ENCODE assay signal across 9 cellular contexts in the genomic region with DNA sequence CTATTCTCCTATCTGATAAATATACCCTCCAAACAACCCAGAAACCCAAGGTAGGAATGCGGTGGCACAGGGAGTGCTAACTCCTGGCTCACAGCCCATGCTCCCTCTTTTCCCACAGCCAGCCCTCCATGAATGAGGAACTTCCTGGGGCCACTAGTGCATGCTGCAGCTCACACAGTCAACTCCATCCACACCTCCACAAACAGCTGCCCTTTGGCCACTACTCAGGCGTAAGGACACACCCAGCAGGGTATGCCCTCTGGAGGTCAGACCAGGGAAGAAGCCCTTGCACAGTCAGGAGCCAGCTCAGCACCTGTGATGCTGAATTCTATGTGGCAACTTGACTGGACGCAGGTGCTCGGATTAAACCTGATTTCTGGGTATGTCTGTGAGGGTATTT.
DNase-seq lines count a peak whose midpoint lies in the region; ATAC-seq and TF ChIP-seq lines count a peak whose summit lies in the region.
"Had no signal": no experiment of that assay in that cellular context is flagged by ENCODE, and none has a peak within 500 bp of the region (broad histone marks: within the 10 kb centered on the region; RNA-seq: fewer than 3 reads in every experiment).

No MANE protein-coding gene starts in this region.

- H3K4me1 ChIP-seq in left ventricle myocardium inferior: no peaks in the 10 kb centered on the region
- no peaks in the 10 kb centered on the region for H3K4me1 ChIP-seq in right atrium auricular region
- no peaks in the 10 kb centered on the region for H3K4me1 ChIP-seq in right cardiac atrium (ENCODE audit: control insufficient read depth, insufficient read depth, low read length)

- H3K4me3 ChIP-seq in left ventricle myocardium inferior (no peak overlapping the region), right atrium auricular region (no peak overlapping the region), right cardiac atrium (ENCODE audit: low read length) (no peak overlapping the region)
- H3K4me3 ChIP-seq: SK-N-MC had no signal

- intact Hi-C loops in left ventricle myocardium inferior (cut with micrococcal nuclease): no loop called here
- intact Hi-C loops in right cardiac atrium (cut with DNase I): no loop called here

- DNase-seq in left ventricle myocardium inferior (no peak), right atrium auricular region (ENCODE audit: low spot score) (no peak), NCI-H69 (lab: John Stamatoyannopoulos, UW) (peak; percentile 19), right cardiac atrium (no peak), NOMO-1 treated with DMSO at 0.1 percent for 48 hours (lab: John Stamatoyannopoulos, UW; ENCODE audit: unreplicated experiment) (no peak)
- no peak for DNase-seq in stimulated activated CD4-positive, alpha-beta T cell treated with anti-CD3 and anti-CD28 coated beads, Interleukin-2, amount 100 ng/mL, for 24 hours

- 80% methylated on average over 4 of the region's 4 CpGs for WGBS in right cardiac atrium

- TF ChIP-seq CTCF in left ventricle myocardium inferior (IDR thresholded peaks at IDR 0.05; ENCODE audit: borderline replicate concordance): peak; percentile 23
- TF ChIP-seq CTCF in right atrium auricular region (IDR thresholded peaks at IDR 0.05): no peak

- H3K27me3 ChIP-seq in left ventricle myocardium inferior (ENCODE audit: low read depth): no peaks in the 10 kb centered on the region
- no peaks in the 10 kb centered on the region for H3K27me3 ChIP-seq in right atrium auricular region
- H3K27me3 ChIP-seq in right cardiac atrium (ENCODE audit: control insufficient read depth, insufficient read depth): no peaks in the 10 kb centered on the region

- H3K9me3 ChIP-seq in left ventricle myocardium inferior (replicated peaks) (no peaks in the 10 kb centered on the region), right atrium auricular region (no peaks in the 10 kb centered on the region), right cardiac atrium (ENCODE audit: control insufficient read depth, low read length) (no peaks in the 10 kb centered on the region)

- H3K27ac ChIP-seq in left ventricle myocardium inferior (replicated peaks) (no peak overlapping the region), right atrium auricular region (no peak overlapping the region), right cardiac atrium (ENCODE audit: low read length) (no peak overlapping the region)
- H3K27ac ChIP-seq: SK-N-MC had no signal

- ATAC-seq in right cardiac atrium: peak; percentile 29 to 47
- ATAC-seq in GM19397 (IDR thresholded peaks at IDR 0.05; ENCODE audit: unreplicated experiment): no peak
- no peak for ATAC-seq in HG03439 (IDR thresholded peaks at IDR 0.05; ENCODE audit: unreplicated experiment)

- no peaks in the 10 kb centered on the region for H3K36me3 ChIP-seq in left ventricle myocardium inferior
- no peaks in the 10 kb centered on the region for H3K36me3 ChIP-seq in right atrium auricular region

Comparison
In these comparisons a context has a peak if more than half of its experiments do, and no peak if none do; other contexts are left out.
1. ATAC-seq: peak in right cardiac atrium (2 of 2); none in GM19397 (single experiment) and HG03439 (single experiment).